ENCODE assay signal across 34 cellular contexts in the genomic region with DNA sequence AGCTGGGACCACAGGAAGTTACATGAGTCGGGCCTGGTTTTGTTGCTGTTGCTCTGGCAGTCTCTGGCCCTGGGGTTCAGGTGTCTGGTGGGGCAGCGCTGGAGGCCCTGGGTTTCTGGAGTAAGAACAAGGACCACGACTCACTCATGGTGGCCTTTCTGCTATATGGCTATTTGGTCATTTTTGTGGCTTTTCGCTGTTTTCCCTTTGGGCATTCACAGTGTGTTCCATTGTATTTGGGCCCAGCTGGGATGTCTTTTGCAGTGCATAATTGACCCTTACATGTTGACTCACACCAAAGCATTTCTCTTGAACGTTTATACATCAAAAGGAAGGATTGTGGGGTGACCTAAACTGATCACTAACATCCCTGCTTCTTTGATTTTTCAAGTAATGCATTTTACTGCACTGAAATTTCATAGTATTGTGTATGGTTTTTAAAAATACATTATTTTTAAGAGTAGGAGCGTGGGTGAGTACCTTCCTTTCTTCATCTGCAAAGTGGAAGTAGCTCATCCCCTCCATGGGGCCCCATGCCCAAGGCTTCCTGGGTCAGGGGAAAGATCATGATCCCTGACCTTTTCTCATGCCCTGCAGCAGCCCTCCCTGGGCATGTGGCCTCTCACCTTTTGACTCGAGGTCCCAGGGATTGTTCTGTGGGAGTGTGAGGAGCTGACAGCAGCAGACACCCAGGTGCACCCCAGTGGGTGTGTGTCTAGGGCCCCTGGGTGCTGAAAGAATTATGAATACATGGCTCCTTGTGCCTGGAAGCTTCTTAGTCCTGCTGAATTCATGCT.
DNase-seq lines count a peak whose midpoint lies in the region; ATAC-seq, FAIRE-seq and TF ChIP-seq lines count a peak whose summit lies in the region.
"Had no signal": no experiment of that assay in that cellular context is flagged by ENCODE, and none has a peak within 500 bp of the region (broad histone marks: within the 10 kb centered on the region; RNA-seq: fewer than 3 reads in every experiment).

No MANE protein-coding gene starts in this region.

- H3K9me3 ChIP-seq in HepG2 (ENCODE audit: low read length): no peaks in the 10 kb centered on the region
- no peaks in the 10 kb centered on the region for H3K9me3 ChIP-seq in right lobe of liver
- H3K9me3 ChIP-seq: adrenal gland, left lung, neutrophil, sigmoid colon, upper lobe of left lung had no signal

- no peak overlapping the region for H3K4me2 ChIP-seq in HepG2 (ENCODE audit: low read depth, low read length)
- H3K4me2 ChIP-seq: PC-9 had no signal

- TF ChIP-seq EP300 in HepG2 (IDR thresholded peaks at IDR 0.05; ENCODE audit: low read depth in 2 of 2, low read length in 2 of 2): no peak
- no peak for TF ChIP-seq EP300 in HepG2 (CRISPR knock-in tag; IDR thresholded peaks at IDR 0.05; ENCODE audit: borderline replicate concordance)

- CTCF ChIA-PET in HepG2 (lab: Yijun Ruan, JAX; ENCODE audit: low intra/inter-chr PET ratio, low total read pairs): no interaction called here

- WGBS in HepG2 (ENCODE audit: low lambda C conversion rate): 73% methylated on average over 7 of the region's 7 CpGs
- 66% methylated on average over 5 of the region's 7 CpGs for WGBS in right lobe of liver (ENCODE audit: insufficient coverage, low coverage, low lambda C conversion rate, missing lambda C conversion rate)

- no peak for TF ChIP-seq RAD21 in HepG2 (CRISPR knock-in tag; IDR thresholded peaks at IDR 0.05)

- H3K4me3 Mint-ChIP-seq in activated T-cell treated with anti-CD3 and anti-CD28 coated beads, Interleukin-2, amount 50 U/mL, for 4 hours: no peak overlapping the region
- H3K4me3 Mint-ChIP-seq: activated CD4-positive, alpha-beta memory T cell treated with anti-CD3 and anti-CD28 coated beads for 36 hours; activated naive CD4-positive, alpha-beta T cell treated with anti-CD3 and anti-CD28 coated beads, Interleukin-2, amount 10 ng/mL, durations not matched to agents 7 days and 5 days; CD4-positive, alpha-beta T cell had no signal

- no peak; the same call in 2 of the 3 replicates for ATAC-seq in HepG2
- no peak for ATAC-seq in right lobe of liver
- no peak for ATAC-seq in activated T-cell treated with anti-CD3 and anti-CD28 coated beads, Interleukin-2, amount 50 U/mL, for 4 hours
- ATAC-seq: left lung, Right ventricle myocardium inferior had no signal

- in situ Hi-C loops in HepG2 (cut with HindIII; ENCODE audit: extremely low pct_ligation_motif_present, low pct_unique_long_range_greater_than_20kb) (no loop called here), astrocyte of the spinal cord (cut with HindIII; ENCODE audit: low sequenced_read_pairs) (no loop called here)

- no TSS peak for BruUV-seq in HepG2 (replicated peaks; lab: Mats Ljungman, UMichigan)

- peaks cover 2% of the 10 kb centered on the region for H3K79me2 ChIP-seq in HepG2 (ENCODE audit: insufficient read depth, low read length)

- TF ChIP-seq POLR2A in HepG2 (IDR thresholded peaks at IDR 0.05; ENCODE audit: insufficient read depth in 1 of 2, low read depth in 2 of 2, low read length in 2 of 2): no peak
- TF ChIP-seq POLR2A in right lobe of liver (IDR thresholded peaks at IDR 0.05): no peak
- no peak for TF ChIP-seq POLR2A in H54 (IDR thresholded peaks at IDR 0.05; ENCODE audit: low read depth, low read length)

- intact Hi-C loops in HepG2 (cut with micrococcal nuclease; ENCODE audit: unreplicated experiment): no loop called here
- intact Hi-C loops in right lobe of liver (cut with DNase I): no loop called here

- TF ChIP-seq CTCF in HepG2 (CRISPR knock-in tag; IDR thresholded peaks at IDR 0.05) (no peak), right lobe of liver (IDR thresholded peaks at IDR 0.05) (no peak), astrocyte of the spinal cord (IDR thresholded peaks at IDR 0.05; ENCODE audit: low read depth, low read length) (no peak)

- H3K36me3 ChIP-seq in HepG2 (replicated peaks in 1 of 2; ENCODE audit: control insufficient read depth in 1 of 2, insufficient read depth in 2 of 2, low read length in 2 of 2): peaks cover 10 to 38% of the 10 kb centered on the region in 2 experiments
- no peaks in the 10 kb centered on the region for H3K36me3 ChIP-seq in right lobe of liver
- H3K36me3 ChIP-seq: adrenal gland, brain microvascular endothelial cell, left lung, neutrophil, upper lobe of left lung had no signal

- no peak overlapping the region for H3K27ac ChIP-seq in HepG2 (ENCODE audit: extremely low read length, insufficient read depth, low read length)
- H3K27ac ChIP-seq in right lobe of liver: no peak overlapping the region
- H3K27ac ChIP-seq in layer of hippocampus (ENCODE audit: low read depth, low read length): peak overlapping the region; percentile 78
- H3K27ac ChIP-seq: 22Rv1, adrenal gland, brain microvascular endothelial cell, left lung, neutrophil, PC-9, sigmoid colon, upper lobe of left lung had no signal

- DNase-seq in HepG2 (ENCODE audit: low spot score): peak; percentile 50
- no peak for DNase-seq in right lobe of liver
- peak; percentile 33 for DNase-seq in astrocyte of the spinal cord (ENCODE audit: low read depth, low spot score)
- DNase-seq in activated gamma-delta T cell treated with Interleukin-2 at 50 U/mL for 16 hours: no peak
- no peak for DNase-seq in activated T-cell treated with anti-CD3 and anti-CD28 coated beads, Interleukin-2, amount 50 U/mL, for 4 hours
- DNase-seq in midbrain (lab: John Stamatoyannopoulos, UW): no peak
- no peak for DNase-seq in H54 (ENCODE audit: insufficient read length, low spot score)
- DNase-seq: activated CD4-positive, alpha-beta memory T cell treated with anti-CD3 and anti-CD28 coated beads for 36 hours; activated CD8-positive, alpha-beta memory T cell treated with anti-CD3 and anti-CD28 coated beads, Interleukin-2, amount 50 U/mL, for 4 hours; activated naive CD4-positive, alpha-beta T cell treated with anti-CD3 and anti-CD28 coated beads, Interleukin-2, amount 10 ng/mL, durations not matched to agents 7 days and 5 days; adrenal gland; brain microvascular endothelial cell; CD4-positive, alpha-beta T cell; effector CD4-positive, alpha-beta T cell; Kasumi-1; left lung; mesendoderm; NCI-H1436; NCI-H2081; NCI-H526; PC-9; sigmoid colon; stimulated activated CD4-positive, alpha-beta T cell treated with anti-CD3 and anti-CD28 coated beads, Interleukin-4, amount 100 ng/mL, for 24 hours; T-helper 2 cell; upper lobe of left lung had no signal

- no peak overlapping the region for H2AFZ ChIP-seq in HepG2 (ENCODE audit: low read length)
- H2AFZ ChIP-seq: PC-9 had no signal

- H3K27me3 ChIP-seq in HepG2 (ENCODE audit: control insufficient read depth in 1 of 2, insufficient read depth in 2 of 2, low read length in 2 of 2) (no peaks in the 10 kb centered on the region), right lobe of liver (no peaks in the 10 kb centered on the region), layer of hippocampus (ENCODE audit: control insufficient read depth, insufficient read depth, low read length) (no peaks in the 10 kb centered on the region)
- H3K27me3 ChIP-seq: adrenal gland, brain microvascular endothelial cell, left lung, neutrophil, sigmoid colon, upper lobe of left lung had no signal

- H3K9me3 Mint-ChIP-seq in activated T-cell treated with anti-CD3 and anti-CD28 coated beads, Interleukin-2, amount 50 U/mL, for 4 hours: no peaks in the 10 kb centered on the region
- H3K9me3 Mint-ChIP-seq: activated CD4-positive, alpha-beta memory T cell treated with anti-CD3 and anti-CD28 coated beads for 36 hours; activated naive CD4-positive, alpha-beta T cell treated with anti-CD3 and anti-CD28 coated beads, Interleukin-2, amount 10 ng/mL, durations not matched to agents 7 days and 5 days; CD4-positive, alpha-beta T cell had no signal

- H3K9ac ChIP-seq in HepG2 (ENCODE audit: insufficient read depth, low read depth, low read length): no peak overlapping the region

- no peaks in the 10 kb centered on the region for H3K36me3 Mint-ChIP-seq in activated T-cell treated with anti-CD3 and anti-CD28 coated beads, Interleukin-2, amount 50 U/mL, for 4 hours (ENCODE audit: insufficient read depth)
- H3K36me3 Mint-ChIP-seq: activated CD4-positive, alpha-beta memory T cell treated with anti-CD3 and anti-CD28 coated beads for 36 hours; activated naive CD4-positive, alpha-beta T cell treated with anti-CD3 and anti-CD28 coated beads, Interleukin-2, amount 10 ng/mL, durations not matched to agents 7 days and 5 days had no signal

- H3K4me1 Mint-ChIP-seq in activated T-cell treated with anti-CD3 and anti-CD28 coated beads, Interleukin-2, amount 50 U/mL, for 4 hours (ENCODE audit: low read depth): no peaks in the 10 kb centered on the region
- H3K4me1 Mint-ChIP-seq: activated naive CD4-positive, alpha-beta T cell treated with anti-CD3 and anti-CD28 coated beads, Interleukin-2, amount 10 ng/mL, durations not matched to agents 7 days and 5 days had no signal

- FAIRE-seq in HepG2 (lab: Jason Lieb, UNC) (peak; percentile 43), H54 (lab: Jason Lieb, UNC) (no peak)
- FAIRE-seq: D721Med, GM18507, GM19239, H1 had no signal

- H3K27me3 Mint-ChIP-seq in activated T-cell treated with anti-CD3 and anti-CD28 coated beads, Interleukin-2, amount 50 U/mL, for 4 hours (ENCODE audit: low read depth): peaks cover 2% of the 10 kb centered on the region
- H3K27me3 Mint-ChIP-seq: activated naive CD4-positive, alpha-beta T cell treated with anti-CD3 and anti-CD28 coated beads, Interleukin-2, amount 10 ng/mL, durations not matched to agents 7 days and 5 days; progenitor cell of endocrine pancreas had no signal

- POLR2A ChIA-PET in HepG2 (lab: Yijun Ruan, JAX): no interaction called here

- H4K20me1 ChIP-seq in HepG2 (ENCODE audit: insufficient read depth, low read length): no peaks in the 10 kb centered on the region

- H3K4me1 ChIP-seq in HepG2 (ENCODE audit: insufficient read depth, low read length) (peaks cover 18% of the 10 kb centered on the region), right lobe of liver (peaks cover 0 to under 1% (median 0%) of the 10 kb centered on the region in 4 donors)
- H3K4me1 ChIP-seq: adrenal gland, left lung had no signal

- H3K4me3 ChIP-seq in HepG2 (replicated peaks in 1 of 3; ENCODE audit: insufficient read depth in 1 of 3, low read depth in 2 of 3, low read length in 3 of 3): no peak overlapping the region
- no peak overlapping the region for H3K4me3 ChIP-seq in right lobe of liver
- H3K4me3 ChIP-seq in astrocyte of the spinal cord (ENCODE audit: low read depth, low read length): no peak overlapping the region
- H3K4me3 ChIP-seq: adrenal gland, left lung, PC-9, sigmoid colon, upper lobe of left lung had no signal

TF ChIP-seq in HepG2, 621 proteins besides CTCF, POLR2A, EP300 and RAD21 (continues in another document):
- TF ChIP-seq HNF4A (CRISPR knock-in tag; IDR thresholded peaks at IDR 0.05) (0 out of 2 replicates have a peak, but pooled peaks have one; percentile 7), RBM39 (IDR thresholded peaks at IDR 0.05; ENCODE audit: low read depth, low read length, poor library complexity, severe bottlenecking) (no peak), ZNF670 (CRISPR knock-in tag; IDR thresholded peaks at IDR 0.05; ENCODE audit: borderline replicate concordance) (no peak), MTF2 (CRISPR knock-in tag; IDR thresholded peaks at IDR 0.05; ENCODE audit: borderline replicate concordance) (no peak), MBNL3 (CRISPR knock-in tag; conservative IDR thresholded peaks at IDR 0.05) (no peak)

Comparison
In these comparisons a context has a peak if more than half of its experiments do, and no peak if none do; other contexts are left out.
1. DNase-seq: peak in HepG2 (single experiment) and astrocyte of the spinal cord (single experiment); none in right lobe of liver (0 of 3), activated gamma-delta T cell treated with Interleukin-2 at 50 U/mL for 16 hours (single experiment), activated T-cell treated with anti-CD3 and anti-CD28 coated beads, Interleukin-2, amount 50 U/mL, for 4 hours (single experiment), midbrain (single experiment) and H54 (single experiment).